In genomic region chr17:55177159-55177913, GRCh38 we compare ENCODE assay signal across 14 cellular contexts.
DNase-seq lines count a peak whose midpoint lies in the region; ATAC-seq and TF ChIP-seq lines count a peak whose summit lies in the region.
"Had no signal": no experiment of that assay in that cellular context is flagged by ENCODE, and none has a peak within 500 bp of the region (broad histone marks: within the 10 kb centered on the region; RNA-seq: fewer than 3 reads in every experiment).

No MANE protein-coding gene starts in this region.

- no peak overlapping the region for H3K4me3 Mint-ChIP-seq in neural progenitor cell
- H3K4me3 Mint-ChIP-seq: activated CD4-positive, alpha-beta memory T cell treated with anti-CD3 and anti-CD28 coated beads for 36 hours; activated naive CD4-positive, alpha-beta T cell treated with anti-CD3 and anti-CD28 coated beads, Interleukin-2, amount 50 U/mL, for 24 hours had no signal

- H3K36me3 ChIP-seq in neural progenitor cell: no peaks in the 10 kb centered on the region

- no peaks in the 10 kb centered on the region for H4K20me1 ChIP-seq in neural progenitor cell (ENCODE audit: low read depth)

- H3K27ac ChIP-seq in neural progenitor cell: no peak overlapping the region
- H3K27ac ChIP-seq: SK-N-MC had no signal

- no peak overlapping the region for H3K27ac Mint-ChIP-seq in neural progenitor cell
- H3K27ac Mint-ChIP-seq: activated CD4-positive, alpha-beta memory T cell treated with anti-CD3 and anti-CD28 coated beads for 36 hours; activated naive CD4-positive, alpha-beta T cell treated with anti-CD3 and anti-CD28 coated beads, Interleukin-2, amount 50 U/mL, for 24 hours had no signal

- H3K36me3 Mint-ChIP-seq in neural progenitor cell: peaks cover 6% of the 10 kb centered on the region

- H3K27me3 Mint-ChIP-seq in neural progenitor cell (ENCODE audit: insufficient read depth, low read depth): no peaks in the 10 kb centered on the region
- H3K27me3 Mint-ChIP-seq: activated CD4-positive, alpha-beta memory T cell treated with anti-CD3 and anti-CD28 coated beads for 36 hours; activated naive CD4-positive, alpha-beta T cell treated with anti-CD3 and anti-CD28 coated beads, Interleukin-2, amount 50 U/mL, for 24 hours had no signal

- peak; percentile 37 for TF ChIP-seq RAD21 in Ishikawa (IDR thresholded peaks at IDR 0.05; ENCODE audit: low read depth)

- H3K79me2 ChIP-seq in neural progenitor cell (ENCODE audit: low read depth): no peaks in the 10 kb centered on the region

- no peaks in the 10 kb centered on the region for H3K27me3 ChIP-seq in neural progenitor cell

- no peak overlapping the region for H3K4me2 ChIP-seq in neural progenitor cell

- H3K9me3 Mint-ChIP-seq in neural progenitor cell: peaks cover 12% of the 10 kb centered on the region

- no peaks in the 10 kb centered on the region for H3K4me1 ChIP-seq in neural progenitor cell

- H3K9me3 ChIP-seq in neural progenitor cell (ENCODE audit: low read depth): no peaks in the 10 kb centered on the region

- TF ChIP-seq EP300 in Ishikawa (IDR thresholded peaks at IDR 0.05; ENCODE audit: borderline replicate concordance): no peak

- no peak overlapping the region for H3K4me3 ChIP-seq in neural progenitor cell
- H3K4me3 ChIP-seq: SK-N-MC had no signal

- H3K4me1 Mint-ChIP-seq in neural progenitor cell: no peaks in the 10 kb centered on the region
- H3K4me1 Mint-ChIP-seq: activated naive CD4-positive, alpha-beta T cell treated with anti-CD3 and anti-CD28 coated beads, Interleukin-2, amount 50 U/mL, for 24 hours had no signal

- no peak overlapping the region for H2AFZ ChIP-seq in neural progenitor cell (replicated peaks)

- H3F3A ChIP-seq in neural progenitor cell (ENCODE audit: low read depth): no peaks in the 10 kb centered on the region

- ATAC-seq in HG02763 (IDR thresholded peaks at IDR 0.05; ENCODE audit: unreplicated experiment) (no peak), HG03439 (IDR thresholded peaks at IDR 0.05; ENCODE audit: unreplicated experiment) (no peak)

- peak; percentile 35 for DNase-seq in DMS 273 (lab: John Stamatoyannopoulos, UW; ENCODE audit: unreplicated experiment)
- DNase-seq in DMS 273 treated with DMSO at 0.1 percent for 48 hours (lab: John Stamatoyannopoulos, UW): no peak
- DNase-seq in cerebellum (ENCODE audit: low spot score): peak; percentile 21
- peak; percentile 37 for DNase-seq in neural progenitor cell (ENCODE audit: low spot score)
- no peak for DNase-seq in effector CD8-positive, alpha-beta T cell (lab: John Stamatoyannopoulos, UW)
- DNase-seq: 8988T; activated CD4-positive, alpha-beta memory T cell treated with anti-CD3 and anti-CD28 coated beads for 36 hours; GDM1; stimulated activated naive CD4-positive, alpha-beta T cell had no signal

- H3K9ac ChIP-seq in neural progenitor cell: no peak overlapping the region

- peak; percentile 37 for TF ChIP-seq CTCF in neural progenitor cell (IDR thresholded peaks at IDR 0.05)

TF ChIP-seq in Ishikawa, 13 proteins besides CTCF, POLR2A, EP300 and RAD21:
- no peak for TF ChIP-seq NFIC (IDR thresholded peaks at IDR 0.05)
- TF ChIP-seq YY1 (IDR thresholded peaks at IDR 0.05; ENCODE audit: low read depth): no peak
- TF ChIP-seq CEBPB (IDR thresholded peaks at IDR 0.05): no peak
- no peak for TF ChIP-seq TAF1 (IDR thresholded peaks at IDR 0.05; ENCODE audit: low read depth)
- TF ChIP-seq FOXM1 (IDR thresholded peaks at IDR 0.05; ENCODE audit: borderline replicate concordance, low read depth): no peak
- TF ChIP-seq TEAD4 (IDR thresholded peaks at IDR 0.05): no peak
- TF ChIP-seq EGR1 (IDR thresholded peaks at IDR 0.05): no peak
- TF ChIP-seq ZBTB7A (IDR thresholded peaks at IDR 0.05; ENCODE audit: low read depth): no peak
- no peak for TF ChIP-seq MAX (IDR thresholded peaks at IDR 0.05)
- TF ChIP-seq, protein P1, sequence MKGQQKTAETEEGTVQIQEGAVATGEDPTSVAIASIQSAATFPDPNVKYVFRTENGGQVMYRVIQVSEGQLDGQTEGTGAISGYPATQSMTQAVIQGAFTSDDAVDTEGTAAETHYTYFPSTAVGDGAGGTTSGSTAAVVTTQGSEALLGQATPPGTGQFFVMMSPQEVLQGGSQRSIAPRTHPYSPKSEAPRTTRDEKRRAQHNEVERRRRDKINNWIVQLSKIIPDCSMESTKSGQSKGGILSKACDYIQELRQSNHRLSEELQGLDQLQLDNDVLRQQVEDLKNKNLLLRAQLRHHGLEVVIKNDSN (IDR thresholded peaks at IDR 0.05): no peak
- TF ChIP-seq TCF12 (IDR thresholded peaks at IDR 0.05; ENCODE audit: low read depth): no peak
- no peak for TF ChIP-seq CREB1 (IDR thresholded peaks at IDR 0.05; ENCODE audit: low read depth)
- no peak for TF ChIP-seq REST (IDR thresholded peaks at IDR 0.05; ENCODE audit: low read depth)

Comparison
In these comparisons a context has a peak if more than half of its experiments do, and no peak if none do; other contexts are left out.
1. DNase-seq: peak in DMS 273 (single experiment), cerebellum (single experiment) and neural progenitor cell (single experiment); none in DMS 273 treated with DMSO at 0.1 percent for 48 hours (single experiment) and effector CD8-positive, alpha-beta T cell (single experiment).